Comparison of ENCODE assay signal across 22 cellular contexts in genomic region chr2:46692316-46692715, GRCh38.
"Had no signal": no experiment of that assay in that cellular context is flagged by ENCODE, and none has a peak within 500 bp of the region (broad histone marks: within the 10 kb centered on the region; RNA-seq: fewer than 3 reads in every experiment).

No MANE protein-coding gene starts in this region.

- H3K4me1 ChIP-seq: esophagus squamous epithelium, foreskin keratinocyte, left ventricle myocardium inferior, lower lobe of right lung, neural progenitor cell, right atrium auricular region, sigmoid colon, testis, tibial nerve, upper lobe of right lung, vagina had no signal

- H2AFZ ChIP-seq: neural progenitor cell had no signal

- H3K27ac Mint-ChIP-seq: immature natural killer cell; memory B cell; natural killer cell treated with Interleukin-12 subunit alpha and Interleukin-12 subunit beta and Interleukin-15 and Interleukin-18, amount 100 ng/mL, for 72 hours; neural progenitor cell had no signal

- H3K36me3 ChIP-seq: esophagus squamous epithelium, left ventricle myocardium inferior, lower lobe of right lung, neural progenitor cell, ovary, right atrium auricular region, sigmoid colon, tibial nerve, upper lobe of right lung, vagina had no signal

- H3K4me3 ChIP-seq: esophagus squamous epithelium, left ventricle myocardium inferior, lower lobe of right lung, neural progenitor cell, ovary, right atrium auricular region, sigmoid colon, skin epidermis, testis, tibial nerve, upper lobe of right lung, vagina had no signal

- H3K27ac ChIP-seq: esophagus squamous epithelium, foreskin keratinocyte, left ventricle myocardium inferior, lower lobe of right lung, neural progenitor cell, ovary, right atrium auricular region, sigmoid colon, skin epidermis, testis, tibial nerve, upper lobe of right lung, vagina had no signal

- H3K4me3 Mint-ChIP-seq: immature natural killer cell; memory B cell; natural killer cell treated with Interleukin-12 subunit alpha and Interleukin-12 subunit beta and Interleukin-15 and Interleukin-18, amount 100 ng/mL, for 72 hours; neural progenitor cell had no signal

- H3K9me3 Mint-ChIP-seq: immature natural killer cell, memory B cell, neural progenitor cell had no signal

- ATAC-seq: foreskin keratinocyte; left cardiac atrium; lower lobe of right lung; natural killer cell treated with Interleukin-12 subunit alpha and Interleukin-12 subunit beta and Interleukin-15 and Interleukin-18, amount 100 ng/mL, for 72 hours; stimulated activated naive CD8-positive, alpha-beta T cell treated with anti-CD3 and anti-CD28 coated beads, Interleukin-15, Interleukin-2, amounts not matched to agents 100 U/mL and 50 U/mL, for 24 hours; upper lobe of right lung had no signal

- H3K9me3 ChIP-seq: esophagus squamous epithelium, left ventricle myocardium inferior, lower lobe of right lung, ovary, right atrium auricular region, sigmoid colon, testis, tibial nerve, upper lobe of right lung, vagina had no signal

- H3K36me3 Mint-ChIP-seq: memory B cell; natural killer cell treated with Interleukin-12 subunit alpha and Interleukin-12 subunit beta and Interleukin-15 and Interleukin-18, amount 100 ng/mL, for 72 hours; neural progenitor cell had no signal

- H3K9ac ChIP-seq: neural progenitor cell had no signal

- H3K4me2 ChIP-seq: neural progenitor cell had no signal

- H3K4me1 Mint-ChIP-seq: neural progenitor cell had no signal

- H3K27me3 ChIP-seq: esophagus squamous epithelium, foreskin keratinocyte, neural progenitor cell, ovary, right atrium auricular region, sigmoid colon, testis, tibial nerve, upper lobe of right lung, vagina had no signal

- DNase-seq: dermis blood vessel endothelial cell; esophagus squamous epithelium; foreskin keratinocyte; immature natural killer cell; left cardiac atrium; left ventricle myocardium inferior; lower lobe of right lung; midbrain; nucleus accumbens; ovary; sigmoid colon; stimulated activated CD4-positive, alpha-beta T cell treated with anti-CD3 and anti-CD28 coated beads, Interleukin-12 subunit alpha, Interleukin-12 subunit beta, amount 100 ng/mL, for 4 hours; stimulated activated naive CD8-positive, alpha-beta T cell treated with anti-CD3 and anti-CD28 coated beads, Interleukin-15, Interleukin-2, amounts not matched to agents 100 U/mL and 50 U/mL, for 24 hours; testis; upper lobe of right lung had no signal
